ENCODE assay signal across 22 cellular contexts in the genomic region with DNA sequence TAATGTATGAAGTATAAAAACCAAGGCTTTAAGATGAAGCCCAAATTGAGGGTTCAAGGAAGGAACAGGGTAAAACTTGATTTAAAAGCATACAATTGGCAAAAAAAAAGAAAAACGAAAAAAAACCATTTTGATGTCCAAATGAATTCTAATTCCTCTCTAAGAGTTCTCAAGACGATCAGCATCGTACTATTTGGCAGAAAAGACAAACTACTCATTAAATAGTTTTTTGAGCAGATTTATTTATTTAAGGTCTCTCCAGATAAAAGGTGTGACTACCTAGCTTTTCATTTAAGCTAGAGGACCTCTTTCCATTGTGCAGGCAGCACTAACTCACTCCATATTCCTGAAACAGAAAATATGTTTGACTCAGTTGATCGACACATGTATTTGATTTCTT.
DNase-seq lines count a peak whose midpoint lies in the region; ATAC-seq and TF ChIP-seq lines count a peak whose summit lies in the region.
"Had no signal": no experiment of that assay in that cellular context is flagged by ENCODE, and none has a peak within 500 bp of the region (broad histone marks: within the 10 kb centered on the region; RNA-seq: fewer than 3 reads in every experiment).

No MANE protein-coding gene starts in this region.

- peak overlapping the region in 3 of 4 donors; percentile 10 to 28 (median 21) for H3K27ac ChIP-seq in gastroesophageal sphincter
- no peak overlapping the region for H3K27ac ChIP-seq in PC-9
- H3K27ac ChIP-seq: SJCRH30 had no signal

- H3K27ac Mint-ChIP-seq in Caco-2 (ENCODE audit: unreplicated experiment) (peak overlapping the region; percentile 24), WTC11 (peak overlapping the region; percentile 34; the same call in 1 of the 2 replicates)
- H3K27ac Mint-ChIP-seq: CD8-positive, alpha-beta memory T cell; IgD-negative memory B cell had no signal

- H3K36me3 ChIP-seq in Caco-2 (ENCODE audit: control insufficient read depth, insufficient read depth, low read length) = no peaks in the 10 kb centered on the region; the same call in 1 of the 2 replicates
- no peaks in the 10 kb centered on the region for H3K36me3 ChIP-seq in gastroesophageal sphincter
- H3K36me3 ChIP-seq in H7 (replicated peaks; ENCODE audit: control insufficient read depth, insufficient read depth, low read length) = no peaks in the 10 kb centered on the region
- H3K36me3 ChIP-seq in PC-9 (ENCODE audit: low read depth) = no peaks in the 10 kb centered on the region

- H3K4me3 Mint-ChIP-seq in Caco-2 (ENCODE audit: unreplicated experiment) (no peak overlapping the region), WTC11 (no peak overlapping the region)
- H3K4me3 Mint-ChIP-seq: CD8-positive, alpha-beta memory T cell; IgD-negative memory B cell had no signal

- H3K4me1 Mint-ChIP-seq in Caco-2 (ENCODE audit: low read depth, unreplicated experiment) = peaks cover 48% of the 10 kb centered on the region
- peaks cover 56% of the 10 kb centered on the region for H3K4me1 Mint-ChIP-seq in WTC11
- H3K4me1 Mint-ChIP-seq: IgD-negative memory B cell had no signal

- no peaks in the 10 kb centered on the region for H4K20me1 ChIP-seq in PC-9 (ENCODE audit: insufficient read depth)

- no peak for TF ChIP-seq CTCF in Caco-2 (IDR thresholded peaks at IDR 0.05; ENCODE audit: insufficient read depth in 1 of 2, low read depth in 1 of 2, low read length in 1 of 2, severe bottlenecking in 1 of 2, unreplicated experiment in 1 of 2)
- no peak for TF ChIP-seq CTCF in WTC11 (IDR thresholded peaks at IDR 0.05)
- TF ChIP-seq CTCF in gastroesophageal sphincter (IDR thresholded peaks at IDR 0.05) = no peak
- TF ChIP-seq CTCF in PC-9 (conservative IDR thresholded peaks at IDR 0.05) = no peak

- BruUV-seq in Caco-2 (replicated peaks; lab: Mats Ljungman, UMichigan) = no TSS peak
- no TSS peak for BruUV-seq in PC-9 (replicated peaks; lab: Mats Ljungman, UMichigan)

- no peaks in the 10 kb centered on the region for H3K27me3 ChIP-seq in Caco-2 (replicated peaks; ENCODE audit: control insufficient read depth, insufficient read depth, low read length)
- no peaks in the 10 kb centered on the region for H3K27me3 ChIP-seq in gastroesophageal sphincter
- no peaks in the 10 kb centered on the region for H3K27me3 ChIP-seq in H7 (ENCODE audit: control insufficient read depth, insufficient read depth, low read length)
- no peaks in the 10 kb centered on the region for H3K27me3 ChIP-seq in PC-9 (ENCODE audit: insufficient read depth, low read depth)
- H3K27me3 ChIP-seq: SJCRH30 had no signal

- peaks cover 79% of the 10 kb centered on the region for H3K36me3 Mint-ChIP-seq in Caco-2 (ENCODE audit: insufficient read depth, unreplicated experiment)
- H3K36me3 Mint-ChIP-seq in WTC11 = no peaks in the 10 kb centered on the region
- H3K36me3 Mint-ChIP-seq: CD8-positive, alpha-beta memory T cell; IgD-negative memory B cell had no signal

- intact Hi-C loops in Caco-2 (cut with micrococcal nuclease; ENCODE audit: unreplicated experiment) = loop anchor here (2.0 kb wide), 1 partner anchor 21 kb away; no protein-coding TSS in a partner anchor
- intact Hi-C loops in PC-9 (cut with micrococcal nuclease; ENCODE audit: unreplicated experiment) = no loop called here

- CTCF ChIA-PET in Caco-2 (lab: Charles Lee) = no interaction called here
- CTCF ChIA-PET in WTC11 (lab: Charles Lee) = no interaction called here
- CTCF ChIA-PET in PC-9 (lab: Charles Lee) = no interaction called here

- H3K9me3 Mint-ChIP-seq in Caco-2 (ENCODE audit: unreplicated experiment) (no peaks in the 10 kb centered on the region), WTC11 (no peaks in the 10 kb centered on the region)
- H3K9me3 Mint-ChIP-seq: CD8-positive, alpha-beta memory T cell; IgD-negative memory B cell had no signal

- H3K4me1 ChIP-seq in Caco-2 (peaks cover 39% of the 10 kb centered on the region), gastroesophageal sphincter (peaks cover 0 to 17% (median 0%) of the 10 kb centered on the region in 3 donors), PC-9 (replicated peaks; ENCODE audit: insufficient read depth) (peaks cover 19% of the 10 kb centered on the region)

- no peaks in the 10 kb centered on the region for H3K9me3 ChIP-seq in Caco-2
- no peaks in the 10 kb centered on the region for H3K9me3 ChIP-seq in gastroesophageal sphincter
- no peaks in the 10 kb centered on the region for H3K9me3 ChIP-seq in PC-9 (ENCODE audit: insufficient read depth, low read depth)
- H3K9me3 ChIP-seq: SJCRH30 had no signal

- H3K4me3 ChIP-seq in Caco-2 (ENCODE audit: low read depth, low read length) = no peak overlapping the region
- H3K4me3 ChIP-seq in gastroesophageal sphincter = no peak overlapping the region
- H3K4me3 ChIP-seq in H7 (ENCODE audit: insufficient read depth, low read depth, low read length) = no peak overlapping the region
- no peak overlapping the region for H3K4me3 ChIP-seq in PC-9
- H3K4me3 ChIP-seq: SJCRH30 had no signal

- no peak for ATAC-seq in WTC11
- ATAC-seq in gastroesophageal sphincter = no peak
- ATAC-seq: Panc1 had no signal

- H3K4me2 ChIP-seq in PC-9 = no peak overlapping the region

- peaks cover 14% of the 10 kb centered on the region for H3F3A ChIP-seq in PC-9 (ENCODE audit: insufficient read depth, low read depth)

- TF ChIP-seq EP300 in gastroesophageal sphincter (IDR thresholded peaks at IDR 0.05) = no peak

- DNase-seq in Caco-2 (no peak), WTC11 (ENCODE audit: low spot score) (no peak), superior temporal gyrus (ENCODE audit: extremely low spot score) (peak; percentile 21), H7 (no peak), OCI-M1 (lab: John Stamatoyannopoulos, UW) (no peak), PC-9 (no peak)
- DNase-seq: ACHN; C1 segment of cervical spinal cord; CD8-positive, alpha-beta memory T cell; DMS79 treated with DMSO at 0.1 percent for 48 hours; HCEC 1CT; Kasumi-1; MM.1S; NCI-H1092; NCI-H146; NCI-H2029 treated with DMSO at 0.1 percent for 48 hours; NCI-H2171; NCI-H526; SJCRH30 had no signal

- TF ChIP-seq POLR2A in gastroesophageal sphincter (IDR thresholded peaks at IDR 0.05) = no peak

- H3K9me2 ChIP-seq in PC-9 (ENCODE audit: insufficient read depth) = no peaks in the 10 kb centered on the region

- H3K79me2 ChIP-seq in PC-9 (ENCODE audit: low read depth) = no peaks in the 10 kb centered on the region

- WGBS in gastroesophageal sphincter (ENCODE audit: low coverage in 1 of 2), 2 donors = 65 to 79% methylated on average over 4 of the region's 4 CpGs

- H3K27me3 Mint-ChIP-seq in Caco-2 (ENCODE audit: insufficient read depth, unreplicated experiment) = no peaks in the 10 kb centered on the region
- H3K27me3 Mint-ChIP-seq in WTC11 (ENCODE audit: low read depth) = peaks cover 3% of the 10 kb centered on the region; the same call in 1 of the 2 replicates

- no peak overlapping the region for H2AFZ ChIP-seq in PC-9

- POLR2A ChIA-PET in Caco-2 (lab: Charles Lee) (no interaction called here), WTC11 (lab: Charles Lee) (no interaction called here), PC-9 (lab: Charles Lee; ENCODE audit: unreplicated experiment) (no interaction called here)

TF ChIP-seq in WTC11, 78 proteins besides CTCF, POLR2A, EP300 and RAD21 (continues in another document):
- TF ChIP-seq NFATC4 (CRISPR knock-in tag; IDR thresholded peaks at IDR 0.05) (no peak), ZBTB21 (CRISPR knock-in tag; IDR thresholded peaks at IDR 0.05; ENCODE audit: borderline replicate concordance) (no peak), IRF2 (CRISPR knock-in tag; IDR thresholded peaks at IDR 0.05; ENCODE audit: borderline replicate concordance, low read depth) (no peak), ZBTB43 (CRISPR knock-in tag; IDR thresholded peaks at IDR 0.05) (no peak), ZNF219 (CRISPR knock-in tag; IDR thresholded peaks at IDR 0.05; ENCODE audit: borderline replicate concordance) (no peak), CBFB (CRISPR knock-in tag; IDR thresholded peaks at IDR 0.05; ENCODE audit: low read depth) (no peak), TEAD4 (CRISPR knock-in tag; IDR thresholded peaks at IDR 0.05) (no peak), MYBL2 (CRISPR knock-in tag; IDR thresholded peaks at IDR 0.05) (no peak), ETV6 (CRISPR knock-in tag; IDR thresholded peaks at IDR 0.05) (no peak), PRRX2 (CRISPR knock-in tag; IDR thresholded peaks at IDR 0.05) (no peak), ATF1 (CRISPR knock-in tag; IDR thresholded peaks at IDR 0.05) (no peak), USF2 (CRISPR knock-in tag; IDR thresholded peaks at IDR 0.05) (no peak), ZNF416 (CRISPR knock-in tag; IDR thresholded peaks at IDR 0.05) (no peak), ELF4 (CRISPR knock-in tag; IDR thresholded peaks at IDR 0.05; ENCODE audit: low read depth) (no peak), ESRRA (CRISPR knock-in tag; IDR thresholded peaks at IDR 0.05; ENCODE audit: borderline replicate concordance) (no peak), NR2C2 (CRISPR knock-in tag; IDR thresholded peaks at IDR 0.05) (no peak)
- TF ChIP-seq, protein P1, sequence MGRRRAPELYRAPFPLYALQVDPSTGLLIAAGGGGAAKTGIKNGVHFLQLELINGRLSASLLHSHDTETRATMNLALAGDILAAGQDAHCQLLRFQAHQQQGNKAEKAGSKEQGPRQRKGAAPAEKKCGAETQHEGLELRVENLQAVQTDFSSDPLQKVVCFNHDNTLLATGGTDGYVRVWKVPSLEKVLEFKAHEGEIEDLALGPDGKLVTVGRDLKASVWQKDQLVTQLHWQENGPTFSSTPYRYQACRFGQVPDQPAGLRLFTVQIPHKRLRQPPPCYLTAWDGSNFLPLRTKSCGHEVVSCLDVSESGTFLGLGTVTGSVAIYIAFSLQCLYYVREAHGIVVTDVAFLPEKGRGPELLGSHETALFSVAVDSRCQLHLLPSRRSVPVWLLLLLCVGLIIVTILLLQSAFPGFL (CRISPR knock-in tag; IDR thresholded peaks at IDR 0.05; ENCODE audit: borderline replicate concordance) = no peak
